Comparison of ENCODE assay signal across 9 cellular contexts in the genomic region with DNA sequence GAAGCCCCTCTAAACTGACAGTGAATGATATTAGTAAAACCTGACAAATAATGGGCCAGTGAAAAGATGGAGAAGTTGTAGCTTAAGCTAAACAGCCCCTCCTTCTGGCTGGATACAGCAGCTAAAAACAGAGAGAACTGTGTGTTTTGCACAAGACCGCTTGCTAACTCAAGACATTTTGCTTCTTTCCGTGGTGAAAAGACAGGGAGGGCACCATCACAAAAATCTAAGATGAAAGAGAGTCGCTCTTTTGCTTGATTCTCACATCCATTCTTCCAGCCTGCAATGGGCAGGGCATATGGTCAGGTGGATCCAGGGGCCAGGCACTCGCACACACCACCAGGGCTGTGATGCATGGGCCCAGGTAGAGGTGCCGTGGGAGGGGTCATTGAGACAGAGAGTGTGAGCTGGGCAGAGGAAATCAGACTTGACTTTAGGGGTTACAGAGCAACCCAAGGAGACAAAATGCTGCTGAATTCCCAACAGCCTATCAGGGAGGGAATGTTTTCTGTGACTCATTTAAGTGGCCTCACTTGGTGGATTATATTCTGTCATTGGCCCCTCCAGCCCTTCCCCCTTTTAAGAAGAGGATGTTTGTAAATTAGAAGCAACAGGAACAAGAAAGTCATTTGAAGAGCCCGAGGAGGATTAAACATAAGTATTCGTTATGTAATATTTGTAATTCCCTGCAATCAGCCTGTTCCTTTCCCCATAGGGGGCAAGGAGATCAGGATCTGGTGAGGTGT. TPM values are rescaled to one million over a fixed set of nuclear protein-coding genes. Genes with fewer than 3 reads are reported as not detected.
DNase-seq lines count a peak whose midpoint lies in the region; ATAC-seq, FAIRE-seq and TF ChIP-seq lines count a peak whose summit lies in the region.
"Had no signal": no experiment of that assay in that cellular context is flagged by ENCODE, and none has a peak within 500 bp of the region (broad histone marks: within the 10 kb centered on the region; RNA-seq: fewer than 3 reads in every experiment).

No MANE protein-coding gene starts in this region.

- FAIRE-seq in endothelial cell of umbilical vein (lab: Jason Lieb, UNC) = no peak
- FAIRE-seq: endometrium had no signal

- no peak for ATAC-seq in HG03159 (IDR thresholded peaks at IDR 0.05; ENCODE audit: unreplicated experiment)

- no TSS peak for BruUV-seq in endothelial cell of umbilical vein (replicated peaks; lab: Mats Ljungman, UMichigan)

- H3K4me3 Mint-ChIP-seq in neural progenitor cell = no peak overlapping the region

- no peaks in the 10 kb centered on the region for H3K9me3 Mint-ChIP-seq in neural progenitor cell

- POLR2A ChIA-PET in endothelial cell of umbilical vein (lab: Charles Lee) = interaction anchor here (1.0 kb wide), 1 partner anchor 12 kb away, joined by 5 read pairs; a partner anchor contains a TSS

- H3K27me3 ChIP-seq in endothelial cell of umbilical vein (ENCODE audit: control insufficient read depth in 2 of 2, insufficient read depth in 2 of 2, low read length in 2 of 2) (no peaks in the 10 kb centered on the region), neural progenitor cell (peaks cover 4% of the 10 kb centered on the region)

- H3K27ac ChIP-seq in endothelial cell of umbilical vein (ENCODE audit: insufficient read depth, low read depth, low read length) (peak overlapping the region; percentile 97), neural progenitor cell (no peak overlapping the region)

- DNase-seq in EH (ENCODE audit: low read depth) = peak; percentile 57
- DNase-seq in NCI-H1694 (lab: John Stamatoyannopoulos, UW) = peak; percentile 14
- DNase-seq in endothelial cell of umbilical vein (ENCODE audit: low read depth, low spot score) = no peak
- DNase-seq in neural progenitor cell (ENCODE audit: low spot score) = peak; percentile 58
- DNase-seq in NCI-H2107 (lab: John Stamatoyannopoulos, UW) = no peak
- no peak for DNase-seq in middle frontal gyrus (ENCODE audit: extremely low spot score, low spot score)
- DNase-seq in activated CD4-positive, alpha-beta T cell treated with anti-CD3 and anti-CD28 coated beads for 4 hours = no peak

- H3K4me1 ChIP-seq in endothelial cell of umbilical vein (ENCODE audit: control insufficient read depth, extremely low read depth, insufficient read depth, low read length) = peaks cover 81% of the 10 kb centered on the region
- H3K4me1 ChIP-seq in neural progenitor cell = peaks cover 29% of the 10 kb centered on the region

- no peaks in the 10 kb centered on the region for H4K20me1 ChIP-seq in endothelial cell of umbilical vein (replicated peaks; ENCODE audit: control insufficient read depth, extremely low read depth, insufficient read depth, low read length)
- H4K20me1 ChIP-seq in neural progenitor cell (ENCODE audit: low read depth) = no peaks in the 10 kb centered on the region

- H3K79me2 ChIP-seq in endothelial cell of umbilical vein (ENCODE audit: control insufficient read depth, insufficient read depth, low read length) = peaks cover 88% of the 10 kb centered on the region
- H3K79me2 ChIP-seq in neural progenitor cell (ENCODE audit: low read depth) = no peaks in the 10 kb centered on the region

- dilution Hi-C loops in endothelial cell of umbilical vein (cut with MboI; ENCODE audit: extremely low pct_ligation_motif_present, low sequenced_read_pairs) = no loop called here

- intact Hi-C loops in endothelial cell of umbilical vein (cut with micrococcal nuclease) = loop anchor here (1.0 to 2.0 kb wide), 2 partner anchors 184 to 372 kb away; no protein-coding TSS in a partner anchor

- H2AFZ ChIP-seq in endothelial cell of umbilical vein (ENCODE audit: low read depth, low read length) = no peak overlapping the region
- H2AFZ ChIP-seq in neural progenitor cell (replicated peaks) = peak overlapping the region; percentile 39

- no peak overlapping the region for H3K27ac Mint-ChIP-seq in neural progenitor cell

- H3K4me2 ChIP-seq in endothelial cell of umbilical vein (ENCODE audit: insufficient read depth, low read length) = peak overlapping the region; percentile 71
- H3K4me2 ChIP-seq in neural progenitor cell = no peak overlapping the region

- TF ChIP-seq CTCF in endothelial cell of umbilical vein (IDR thresholded peaks at IDR 0.05; ENCODE audit: extremely low read depth in 1 of 2, insufficient read depth in 1 of 2, low read depth in 1 of 2, low read length in 2 of 2) (peak; percentile 45 to 50), neural progenitor cell (IDR thresholded peaks at IDR 0.05) (peak; percentile 71)

- H3K9ac ChIP-seq in endothelial cell of umbilical vein (replicated peaks; ENCODE audit: extremely low read depth, insufficient read depth, low read length) (peak overlapping the region; percentile 48), neural progenitor cell (no peak overlapping the region)

- no peak overlapping the region for H3K4me3 ChIP-seq in endothelial cell of umbilical vein (replicated peaks in 1 of 3; ENCODE audit: insufficient read depth in 1 of 3, low read depth in 1 of 3, low read length in 3 of 3)
- no peak overlapping the region for H3K4me3 ChIP-seq in neural progenitor cell

- peaks cover 7% of the 10 kb centered on the region for H3F3A ChIP-seq in neural progenitor cell (ENCODE audit: low read depth)

- H3K36me3 ChIP-seq in endothelial cell of umbilical vein (ENCODE audit: control insufficient read depth in 2 of 2, extremely low read depth in 1 of 2, insufficient read depth in 2 of 2, low read length in 2 of 2) (peaks cover 15 to 20% of the 10 kb centered on the region in 2 experiments), neural progenitor cell (no peaks in the 10 kb centered on the region)

- TF ChIP-seq POLR2A in endothelial cell of umbilical vein (IDR thresholded peaks at IDR 0.05; ENCODE audit: low read depth, low read length) = no peak

- H3K9me1 ChIP-seq in endothelial cell of umbilical vein (replicated peaks; ENCODE audit: control insufficient read depth, extremely low read depth, insufficient read depth, low read length) = no peaks in the 10 kb centered on the region

- CTCF ChIA-PET in endothelial cell of umbilical vein (lab: Charles Lee) = interaction anchor here (0.7 to 9.3 kb wide), 23 partner anchors 8 to 419 kb away, joined by 3 to 89 read pairs (median 4); a partner anchor contains a TSS

- peaks cover 2% of the 10 kb centered on the region for H3K27me3 Mint-ChIP-seq in neural progenitor cell (ENCODE audit: insufficient read depth, low read depth)

- H3K36me3 Mint-ChIP-seq in neural progenitor cell = no peaks in the 10 kb centered on the region

- H3K9me3 ChIP-seq in endothelial cell of umbilical vein (replicated peaks; ENCODE audit: control insufficient read depth, insufficient read depth, low read length) (no peaks in the 10 kb centered on the region), neural progenitor cell (ENCODE audit: low read depth) (no peaks in the 10 kb centered on the region)

- peaks cover 75% of the 10 kb centered on the region for H3K4me1 Mint-ChIP-seq in neural progenitor cell

TF ChIP-seq in endothelial cell of umbilical vein, 7 proteins besides CTCF, POLR2A, EP300 and RAD21:
- TF ChIP-seq GATA2 (IDR thresholded peaks at IDR 0.05; ENCODE audit: insufficient read depth, insufficient read length, low read depth, low read length) (no peak), FOS (IDR thresholded peaks at IDR 0.05; ENCODE audit: borderline replicate concordance, insufficient read depth, low read length) (no peak), JUN (IDR thresholded peaks at IDR 0.05; ENCODE audit: borderline replicate concordance, insufficient read depth, insufficient read length, low read depth) (no peak), MYC (IDR thresholded peaks at IDR 0.05; ENCODE audit: low read depth, low read length) (no peak), EZH2 (IDR thresholded peaks at IDR 0.05; ENCODE audit: borderline replicate concordance, low read depth, low read length, severe bottlenecking) (no peak), POLR2AphosphoS5 (IDR thresholded peaks at IDR 0.05; ENCODE audit: insufficient read depth, low read depth, low read length) (no peak)
- TF ChIP-seq, protein P1, sequence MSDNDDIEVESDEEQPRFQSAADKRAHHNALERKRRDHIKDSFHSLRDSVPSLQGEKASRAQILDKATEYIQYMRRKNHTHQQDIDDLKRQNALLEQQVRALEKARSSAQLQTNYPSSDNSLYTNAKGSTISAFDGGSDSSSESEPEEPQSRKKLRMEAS (IDR thresholded peaks at IDR 0.05; ENCODE audit: insufficient read depth, insufficient read length) = no peak
TF ChIP-seq in endothelial cell of umbilical vein: peak in this region for 0.

RNA-seq across cellular contexts. Expression of a gene that starts 12.2 kb away (rescaled TPM):
- total RNA-seq in endothelial cell of umbilical vein (528 and 577 TPM in 2 replicates), neural progenitor cell (ENCODE audit: low replicate concordance) (0.43 TPM in 1 of 2 replicates, not detected in the other)
- polyA plus RNA-seq in endothelial cell of umbilical vein = 265 and 376 TPM in 2 replicates
- polyA plus RNA-seq in endothelial cell of umbilical vein (2011; cell fraction: cytosol; rRNA removed) = 212 and 379 TPM in 2 replicates
- 215 and 228 TPM in 2 replicates for polyA plus RNA-seq in endothelial cell of umbilical vein (2011; cell fraction: nucleus; rRNA removed)
- polyA plus RNA-seq in endothelial cell of umbilical vein (2012) = 340 and 403 TPM in 2 replicates
- 1,048 and 1,141 TPM in 2 replicates for polyA minus RNA-seq in endothelial cell of umbilical vein
- 17.4 TPM for polyA minus RNA-seq in endothelial cell of umbilical vein (2011; cell fraction: cytosol; rRNA and poly(A)+ RNA removed)
- polyA minus RNA-seq in endothelial cell of umbilical vein (2011; cell fraction: nucleus; rRNA and poly(A)+ RNA removed) = 246 and 258 TPM in 2 replicates

Comparison
In these comparisons a context has a peak if more than half of its experiments do, and no peak if none do; other contexts are left out.
1. DNase-seq: peak in EH (single experiment), NCI-H1694 (single experiment) and neural progenitor cell (single experiment); none in endothelial cell of umbilical vein (single experiment), NCI-H2107 (single experiment), middle frontal gyrus (single experiment) and activated CD4-positive, alpha-beta T cell treated with anti-CD3 and anti-CD28 coated beads for 4 hours (0 of 2).
2. RNA of a gene that starts 12.2 kb away (total RNA-seq): 528 to 577 TPM in endothelial cell of umbilical vein; 0.43 TPM in neural progenitor cell; every median in the first group is over 100 times any median in the second.